ENCODE assay signal across 2 cellular contexts in the genomic region with DNA sequence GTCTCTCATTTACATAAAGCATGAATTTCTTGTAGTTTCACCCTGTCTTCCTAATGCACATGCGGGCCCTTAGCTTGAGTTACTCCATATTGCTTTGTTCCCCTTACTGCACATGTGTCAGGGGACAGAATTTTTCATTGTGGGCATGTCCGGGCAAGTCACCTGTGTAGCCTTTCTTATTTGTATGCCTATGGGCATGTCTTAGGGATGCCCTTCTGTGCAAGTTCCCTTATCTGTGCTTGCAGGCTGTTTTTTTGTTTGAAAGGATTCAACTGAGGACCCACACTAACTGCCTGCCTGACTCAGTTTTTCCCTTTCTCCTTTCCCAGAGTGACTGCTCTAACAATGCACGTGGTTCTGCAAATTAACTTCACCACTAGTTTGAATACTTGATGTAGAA.
TF ChIP-seq lines count a peak whose summit lies in the region.

No MANE protein-coding gene starts in this region.

TF ChIP-seq in IMR-90, 13 proteins besides CTCF, POLR2A, EP300 and RAD21:
- TF ChIP-seq RCOR1 (IDR thresholded peaks at IDR 0.05; ENCODE audit: insufficient replicate concordance, low read length) = no peak
- no peak for TF ChIP-seq CHD1 (IDR thresholded peaks at IDR 0.05; ENCODE audit: low read depth, low read length)
- TF ChIP-seq SMC3 (IDR thresholded peaks at IDR 0.05; ENCODE audit: low read depth, low read length) = no peak
- TF ChIP-seq FOS (IDR thresholded peaks at IDR 0.05; ENCODE audit: low read depth, low read length) = no peak
- TF ChIP-seq MAZ (IDR thresholded peaks at IDR 0.05; ENCODE audit: borderline replicate concordance, low read depth, low read length) = no peak

TF ChIP-seq in H1, 55 proteins besides CTCF, POLR2A, EP300 and RAD21:
- no peak for TF ChIP-seq GABPA (IDR thresholded peaks at IDR 0.05; ENCODE audit: borderline replicate concordance, insufficient read depth, low read length)
- no peak for TF ChIP-seq POLR2AphosphoS5 (IDR thresholded peaks at IDR 0.05; ENCODE audit: low read depth, low read length)
- TF ChIP-seq NRF1 (IDR thresholded peaks at IDR 0.05; ENCODE audit: low read depth, low read length) = no peak
- TF ChIP-seq EGR1 (IDR thresholded peaks at IDR 0.05; ENCODE audit: borderline replicate concordance, low read depth, low read length) = no peak
TF ChIP-seq in H1: peak in this region for 0.
